ENCODE assay signal across 8 cellular contexts in the genomic region with DNA sequence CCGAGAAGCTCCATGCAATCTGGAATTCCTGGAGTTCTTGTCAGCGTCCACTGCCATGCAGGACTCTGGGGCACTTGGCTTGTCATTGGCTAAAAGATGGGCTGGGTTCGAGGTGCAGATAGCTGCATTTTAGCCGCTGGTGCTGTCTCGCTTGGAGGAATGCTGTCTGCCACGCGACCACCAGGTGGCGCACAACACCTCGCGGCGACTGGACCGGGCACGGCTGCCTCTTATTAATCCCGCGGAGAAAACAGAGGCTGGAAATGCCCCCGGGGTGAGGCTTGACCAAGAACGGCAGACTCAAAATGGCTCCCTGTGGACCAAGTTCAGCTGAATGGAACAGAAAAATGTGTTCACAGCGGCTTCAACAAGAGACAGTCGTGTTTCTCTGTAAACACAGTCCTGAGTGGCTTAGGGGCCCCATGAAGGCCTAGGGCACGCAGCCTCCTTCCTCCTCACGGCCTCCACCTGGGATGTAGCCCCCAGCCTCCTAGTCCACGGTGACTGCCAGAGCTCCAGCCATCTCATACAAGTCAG. TPM values are rescaled to one million over a fixed set of nuclear protein-coding genes. Genes with fewer than 3 reads are reported as not detected.
DNase-seq lines count a peak whose midpoint lies in the region; ATAC-seq lines count a peak whose summit lies in the region.

No MANE protein-coding gene starts in this region.

- DNase-seq in NCI-H82 (lab: John Stamatoyannopoulos, UW) = peak; percentile 84
- DNase-seq in NCI-H82 treated with DMSO at 0.1 percent for 48 hours (lab: John Stamatoyannopoulos, UW; ENCODE audit: unreplicated experiment) = no peak
- DNase-seq in NCI-H526 treated with DMSO at 0.1 percent for 48 hours (lab: John Stamatoyannopoulos, UW) = peak; percentile 52
- peak; percentile 48 to 69 for DNase-seq in activated CD8-positive, alpha-beta memory T cell treated with anti-CD3 and anti-CD28 coated beads for 1 hour (ENCODE audit: extremely low read depth in 1 of 2, low read depth in 1 of 2)
- peak; percentile 74 to 81 (median 76) for DNase-seq in effector memory CD8-positive, alpha-beta T cell
- peak; percentile 80 for DNase-seq in mesendoderm
- DNase-seq in stimulated activated CD8-positive, alpha-beta memory T cell treated with anti-CD3 and anti-CD28 coated beads, Interleukin-2, amount 100 ng/mL, for 48 hours (ENCODE audit: low read depth in 2 of 2) = peak; percentile 61 to 74

- H3K4me1 Mint-ChIP-seq in effector memory CD8-positive, alpha-beta T cell (ENCODE audit: low read depth in 2 of 2) = peaks cover 4 to 10% of the 10 kb centered on the region in 2 donors

- no peak overlapping the region for H2BK15ac ChIP-seq in mesendoderm (replicated peaks; ENCODE audit: low read depth)

- H3K9me3 Mint-ChIP-seq in effector memory CD8-positive, alpha-beta T cell = no peaks in the 10 kb centered on the region

- no peak overlapping the region for H3K23ac ChIP-seq in mesendoderm (ENCODE audit: low read length)

- H2BK5ac ChIP-seq in mesendoderm (ENCODE audit: low read length) = no peak overlapping the region

- H3K18ac ChIP-seq in mesendoderm (ENCODE audit: low read length) = no peak overlapping the region

- no peak overlapping the region for H2AK5ac ChIP-seq in mesendoderm (ENCODE audit: low read length)

- no peak overlapping the region for H2BK120ac ChIP-seq in mesendoderm (ENCODE audit: low read depth, low read length)

- H3K79me1 ChIP-seq in mesendoderm (ENCODE audit: low read length) = no peaks in the 10 kb centered on the region

- no peak overlapping the region for H3K9ac ChIP-seq in mesendoderm (ENCODE audit: low read length)

- H3K4me3 ChIP-seq in mesendoderm (ENCODE audit: low read length) = no peak overlapping the region

- H3K36me3 Mint-ChIP-seq in effector memory CD8-positive, alpha-beta T cell (ENCODE audit: insufficient read depth) = no peaks in the 10 kb centered on the region

- no peak overlapping the region for H3K27ac ChIP-seq in mesendoderm (ENCODE audit: low read depth, low read length)

- no peak overlapping the region for H3K56ac ChIP-seq in mesendoderm (ENCODE audit: low read length)

- no peak overlapping the region for H4K5ac ChIP-seq in mesendoderm (ENCODE audit: low read length)

- H3K4me3 Mint-ChIP-seq in effector memory CD8-positive, alpha-beta T cell = peak overlapping the region in 1 of 2 donors; percentile 38

- no CpG with 5 or more reads among the region's 22 CpGs for WGBS in mesendoderm (ENCODE audit: extremely low coverage, insufficient coverage, low lambda C conversion rate)

- no peaks in the 10 kb centered on the region for H3K27me3 ChIP-seq in mesendoderm (ENCODE audit: insufficient read depth, low read length, poor library complexity)

- H3K4ac ChIP-seq in mesendoderm (ENCODE audit: low read depth, low read length) = no peak overlapping the region

- no peaks in the 10 kb centered on the region for H3K36me3 ChIP-seq in mesendoderm (ENCODE audit: control insufficient read depth, insufficient read depth, low read length)

- no peaks in the 10 kb centered on the region for H3K4me1 ChIP-seq in mesendoderm (ENCODE audit: control insufficient read depth, low read depth, low read length)

- peak; percentile 70 for ATAC-seq in HG03097 (IDR thresholded peaks at IDR 0.05; ENCODE audit: low FRiP score, unreplicated experiment)
- ATAC-seq in effector memory CD8-positive, alpha-beta T cell (replicated peaks) = peak; percentile 82

- H3K27me3 Mint-ChIP-seq in effector memory CD8-positive, alpha-beta T cell = peaks cover 74 to 92% of the 10 kb centered on the region in 2 donors

- no peak overlapping the region for H3K4me2 ChIP-seq in mesendoderm (ENCODE audit: low read length)

- H3K79me2 ChIP-seq in mesendoderm (ENCODE audit: control insufficient read depth, insufficient read depth, low read length) = no peaks in the 10 kb centered on the region

- H4K8ac ChIP-seq in mesendoderm (ENCODE audit: low read depth, low read length) = no peak overlapping the region

- no peak overlapping the region for H3K27ac Mint-ChIP-seq in effector memory CD8-positive, alpha-beta T cell

RNA-seq across cellular contexts. Expression of gene AOC1, which starts 46.2 kb away (rescaled TPM):
- polyA plus RNA-seq in mesendoderm (2013, experiment 1 of 2) = 0.14 TPM
- polyA plus RNA-seq in mesendoderm (2013, experiment 2 of 2) = 0.15 TPM
